ENCODE assay signal across 8 cellular contexts in the genomic region with DNA sequence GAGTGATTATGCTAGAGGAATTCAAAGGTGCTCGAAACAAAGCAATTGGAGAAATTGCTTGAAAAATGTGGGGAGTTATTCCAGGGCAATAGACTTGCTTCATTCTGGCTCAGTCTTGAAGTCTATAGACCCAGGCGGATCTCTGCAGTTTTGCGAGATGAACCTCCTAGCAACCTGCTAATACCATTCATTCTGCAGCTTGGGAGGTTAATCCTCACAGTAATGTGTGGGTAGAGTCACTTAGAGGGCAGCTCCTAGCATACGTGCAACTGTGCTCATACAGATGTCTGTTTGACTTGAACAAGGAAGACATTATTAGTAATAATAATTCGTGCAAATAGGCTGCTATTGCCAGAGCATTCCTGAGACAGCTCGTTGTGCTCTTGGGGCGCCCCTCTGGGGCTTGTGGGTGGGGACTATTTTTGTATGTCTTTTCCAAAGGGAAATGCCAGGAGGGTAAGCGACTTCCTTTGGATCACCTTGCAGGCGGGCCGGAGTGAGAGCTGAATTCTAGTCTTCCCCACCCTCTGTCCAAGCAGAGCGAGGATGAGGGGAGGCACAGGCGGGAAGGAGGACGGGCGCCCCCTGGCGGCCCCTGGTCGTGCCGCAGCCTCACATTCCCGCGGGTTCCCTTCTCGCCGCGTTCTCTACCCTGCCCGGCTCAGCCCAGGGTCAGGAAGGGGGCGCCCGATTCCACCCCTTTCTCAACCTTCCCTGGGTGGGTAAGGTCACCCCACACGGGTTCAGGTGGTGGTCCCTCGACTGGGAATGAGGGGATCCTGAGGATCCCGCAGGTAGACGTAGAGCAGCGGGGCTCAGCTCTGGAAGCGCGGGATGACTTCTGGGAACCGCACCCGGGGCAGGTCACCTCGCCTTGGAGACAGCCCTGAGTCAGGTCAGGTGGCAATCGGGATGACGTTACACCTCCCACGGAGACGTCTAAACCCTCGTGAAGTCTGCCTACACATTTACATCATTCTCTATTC.
DNase-seq lines count a peak whose midpoint lies in the region; ATAC-seq and TF ChIP-seq lines count a peak whose summit lies in the region.

No MANE protein-coding gene starts in this region.

- H3K4me2 ChIP-seq in GM23248 (ENCODE audit: unreplicated experiment): no peak overlapping the region

- WGBS in GM23248 (ENCODE audit: low coverage in 1 of 2, low lambda C conversion rate in 2 of 2, missing lambda C conversion rate in 2 of 2), 2 experiments: 50 to 54% methylated on average over 37 to 40 of the region's 40 CpGs
- 43 to 54% (median 45%) methylated on average over 19 to 40 of the region's 40 CpGs for WGBS in heart left ventricle, 4 donors

- H3K9me3 Mint-ChIP-seq in activated T-cell treated with anti-CD3 and anti-CD28 coated beads, Interleukin-2, amount 50 U/mL, for 72 hours: no peaks in the 10 kb centered on the region

- H3K4me1 ChIP-seq in GM23248 (ENCODE audit: insufficient read depth) (no peaks in the 10 kb centered on the region), heart left ventricle (peaks cover 0 to 6% (median 0%) of the 10 kb centered on the region in 12 donors)

- H3K36me3 Mint-ChIP-seq in activated T-cell treated with anti-CD3 and anti-CD28 coated beads, Interleukin-2, amount 50 U/mL, for 72 hours (ENCODE audit: insufficient read depth in 2 of 2): no peaks in the 10 kb centered on the region

- H3K4me1 Mint-ChIP-seq in activated T-cell treated with anti-CD3 and anti-CD28 coated beads, Interleukin-2, amount 50 U/mL, for 72 hours (ENCODE audit: low read depth): no peaks in the 10 kb centered on the region

- no peak overlapping the region for H3K9ac ChIP-seq in GM23248

- H3K9me3 ChIP-seq in GM23248 (ENCODE audit: low read depth) (no peaks in the 10 kb centered on the region), heart left ventricle (no peaks in the 10 kb centered on the region)

- no peak overlapping the region for H3K4me3 ChIP-seq in GM12865 (ENCODE audit: low read depth, low read length)
- H3K4me3 ChIP-seq in GM23248: no peak overlapping the region
- H3K4me3 ChIP-seq in heart left ventricle: no peak overlapping the region

- no peak overlapping the region for H3K27ac ChIP-seq in GM23248
- no peak overlapping the region for H3K27ac ChIP-seq in heart left ventricle

- H3K27me3 ChIP-seq in GM23248 (replicated peaks; ENCODE audit: insufficient read depth) (no peaks in the 10 kb centered on the region), heart left ventricle (no peaks in the 10 kb centered on the region)

- H2AFZ ChIP-seq in GM23248: no peak overlapping the region

- H3K27ac Mint-ChIP-seq in activated T-cell treated with anti-CD3 and anti-CD28 coated beads, Interleukin-2, amount 50 U/mL, for 72 hours: no peak overlapping the region

- H3F3A ChIP-seq in GM23248 (ENCODE audit: insufficient read depth): no peaks in the 10 kb centered on the region

- TF ChIP-seq CTCF in GM12865 (IDR thresholded peaks at IDR 0.05; ENCODE audit: insufficient read depth, low read depth, low read length, missing control alignments) (peak; percentile 89), heart left ventricle (IDR thresholded peaks at IDR 0.05) (peak; percentile 55 to 78 (median 64))

- in situ Hi-C loops in GM23248 (cut with MboI): no loop called here

- no peaks in the 10 kb centered on the region for H3K9me2 ChIP-seq in GM23248 (ENCODE audit: insufficient read depth)

- DNase-seq in GM12865 (ENCODE audit: low read depth) (peak; percentile 58), GM23248 (peak; percentile 26), LoVo (ENCODE audit: low spot score) (peak; percentile 14), heart left ventricle (peak in 4 of 5 donors; percentile 10 to 71 (median 31)), NCI-H2196 (lab: John Stamatoyannopoulos, UW; ENCODE audit: unreplicated experiment) (no peak), AG08395 (ENCODE audit: low spot score) (no peak)
- peak; percentile 30 to 68 for DNase-seq in activated T-cell treated with anti-CD3 and anti-CD28 coated beads, Interleukin-2, amount 50 U/mL, for 72 hours
- DNase-seq in stimulated activated CD4-positive, alpha-beta T cell treated with anti-CD3 and anti-CD28 coated beads, TNF-alpha, amount 100 ng/mL, for 24 hours (ENCODE audit: low read depth in 3 of 3): peak in 2 of 3 experiments; percentile 15 to 16

- H3K27me3 Mint-ChIP-seq in activated T-cell treated with anti-CD3 and anti-CD28 coated beads, Interleukin-2, amount 50 U/mL, for 72 hours (ENCODE audit: low read depth): peaks cover 10% of the 10 kb centered on the region

- H3K79me2 ChIP-seq in GM23248 (ENCODE audit: insufficient read depth): no peaks in the 10 kb centered on the region

- peak; percentile 51 to 79 for ATAC-seq in activated T-cell treated with anti-CD3 and anti-CD28 coated beads, Interleukin-2, amount 50 U/mL, for 72 hours (replicated peaks in 1 of 2)
- ATAC-seq in heart left ventricle: peak in 3 of 4 donors; percentile 50 to 75 (median 69)

- H3K36me3 ChIP-seq in GM23248 (ENCODE audit: low read depth) (no peaks in the 10 kb centered on the region), heart left ventricle (no peaks in the 10 kb centered on the region)

- no peaks in the 10 kb centered on the region for H4K20me1 ChIP-seq in GM23248 (ENCODE audit: insufficient read depth)

- peak overlapping the region in 1 of 2 donors; percentile 10 for H3K4me3 Mint-ChIP-seq in activated T-cell treated with anti-CD3 and anti-CD28 coated beads, Interleukin-2, amount 50 U/mL, for 72 hours

- TF ChIP-seq POLR2A in heart left ventricle (IDR thresholded peaks at IDR 0.05): no peak

- intact Hi-C loops in heart left ventricle (cut with DNase I): loop anchor here in 1 of 10 donors (1.0 kb wide), 1 partner anchor 21 kb away; no protein-coding TSS in a partner anchor

Comparison
In these comparisons a context has a peak if more than half of its experiments do, and no peak if none do; other contexts are left out.
1. DNase-seq: peak in GM12865 (single experiment), GM23248 (single experiment), LoVo (single experiment), activated T-cell treated with anti-CD3 and anti-CD28 coated beads, Interleukin-2, amount 50 U/mL, for 72 hours (2 of 2), heart left ventricle (4 of 5) and stimulated activated CD4-positive, alpha-beta T cell treated with anti-CD3 and anti-CD28 coated beads, TNF-alpha, amount 100 ng/mL, for 24 hours (2 of 3); none in NCI-H2196 (single experiment) and AG08395 (single experiment).